1 cellular context compared by ENCODE assay signal in genomic region chr16:30052671-30053372, GRCh38.
A peak's percentile ranks its signal among the peaks of the same experiment; 100 is the strongest.
TF ChIP-seq lines count a peak whose summit lies in the region.

No MANE protein-coding gene starts in this region.

TF ChIP-seq in HepG2, 621 proteins besides CTCF, POLR2A, EP300 and RAD21 (continued from another document and continues in another):
- TF ChIP-seq SOX5 (CRISPR knock-in tag; IDR thresholded peaks at IDR 0.05; ENCODE audit: borderline replicate concordance), result peak; percentile 75
- TF ChIP-seq DMTF1 (CRISPR knock-in tag; IDR thresholded peaks at IDR 0.05), result peak; percentile 90; the same call in 1 of the 2 replicates
- TF ChIP-seq KAT7 (CRISPR knock-in tag; IDR thresholded peaks at IDR 0.05; ENCODE audit: borderline replicate concordance), result peak; percentile 79; the same call in 1 of the 2 replicates
- TF ChIP-seq ZNF574 (CRISPR knock-in tag; IDR thresholded peaks at IDR 0.05), result peak; percentile 91
- peak; percentile 60; the same call in 1 of the 2 replicates for TF ChIP-seq KDM1A (CRISPR knock-in tag; IDR thresholded peaks at IDR 0.05)
- TF ChIP-seq ZHX1 (CRISPR knock-in tag; IDR thresholded peaks at IDR 0.05; ENCODE audit: low read depth), result peak; percentile 87
- TF ChIP-seq HOXA5 (CRISPR knock-in tag; IDR thresholded peaks at IDR 0.05), result peak; percentile 82
- TF ChIP-seq PBX3 (CRISPR knock-in tag; IDR thresholded peaks at IDR 0.05; ENCODE audit: borderline replicate concordance), result no peak
- TF ChIP-seq THAP8 (CRISPR knock-in tag; IDR thresholded peaks at IDR 0.05; ENCODE audit: borderline replicate concordance), result peak; percentile 99; the same call in 1 of the 2 replicates
- peak; percentile 67 for TF ChIP-seq BCL6 (CRISPR knock-in tag; IDR thresholded peaks at IDR 0.05)
- peak; percentile 69 for TF ChIP-seq ISL2 (CRISPR knock-in tag; IDR thresholded peaks at IDR 0.05)
- peak; percentile 80 for TF ChIP-seq RFX5 (IDR thresholded peaks at IDR 0.05; ENCODE audit: low read depth, low read length)
- no peak for TF ChIP-seq ZFP82 (CRISPR knock-in tag; IDR thresholded peaks at IDR 0.05; ENCODE audit: borderline replicate concordance)
- peak; percentile 87; the same call in 1 of the 2 replicates for TF ChIP-seq ZNF562 (CRISPR knock-in tag; IDR thresholded peaks at IDR 0.05; ENCODE audit: borderline replicate concordance)
- peak; percentile 58; the same call in 1 of the 2 replicates for TF ChIP-seq ZBTB34 (CRISPR knock-in tag; IDR thresholded peaks at IDR 0.05)
- TF ChIP-seq ZNF512B (CRISPR knock-in tag; IDR thresholded peaks at IDR 0.05; ENCODE audit: borderline replicate concordance), result peak; percentile 84; the same call in 1 of the 2 replicates
- TF ChIP-seq MEF2D (CRISPR knock-in tag; IDR thresholded peaks at IDR 0.05), result peak; percentile 91
- TF ChIP-seq PLSCR1 (CRISPR knock-in tag; IDR thresholded peaks at IDR 0.05; ENCODE audit: borderline replicate concordance), result no peak
- peak; percentile 98 for TF ChIP-seq ZFP90 (CRISPR knock-in tag; IDR thresholded peaks at IDR 0.05; ENCODE audit: borderline replicate concordance)
- TF ChIP-seq ZBTB49 (CRISPR knock-in tag; IDR thresholded peaks at IDR 0.05; ENCODE audit: borderline replicate concordance), result peak; percentile 85; the same call in 1 of the 2 replicates
- TF ChIP-seq KLF13 (CRISPR knock-in tag; IDR thresholded peaks at IDR 0.05), result peak; percentile 82
- TF ChIP-seq ZKSCAN8 (CRISPR knock-in tag; IDR thresholded peaks at IDR 0.05; ENCODE audit: borderline replicate concordance), result peak; percentile 70; the same call in 1 of the 2 replicates
- peak; percentile 100 for TF ChIP-seq MAX (IDR thresholded peaks at IDR 0.05)
- peak; percentile 99 for TF ChIP-seq SIN3A (IDR thresholded peaks at IDR 0.05; ENCODE audit: borderline replicate concordance, low read depth, low read length)
- TF ChIP-seq SCMH1 (CRISPR knock-in tag; IDR thresholded peaks at IDR 0.05; ENCODE audit: borderline replicate concordance), result no peak
- TF ChIP-seq SPEN (CRISPR knock-in tag; IDR thresholded peaks at IDR 0.05; ENCODE audit: low read depth), result peak; percentile 98
- TF ChIP-seq STAT5B (CRISPR knock-in tag; IDR thresholded peaks at IDR 0.05), result peak; percentile 94
- TF ChIP-seq ZFP91 (CRISPR knock-in tag; IDR thresholded peaks at IDR 0.05; ENCODE audit: borderline replicate concordance), result peak; percentile 93
- no peak for TF ChIP-seq BCLAF1 (IDR thresholded peaks at IDR 0.05)
